1 cellular context compared by ENCODE assay signal in the genomic region with DNA sequence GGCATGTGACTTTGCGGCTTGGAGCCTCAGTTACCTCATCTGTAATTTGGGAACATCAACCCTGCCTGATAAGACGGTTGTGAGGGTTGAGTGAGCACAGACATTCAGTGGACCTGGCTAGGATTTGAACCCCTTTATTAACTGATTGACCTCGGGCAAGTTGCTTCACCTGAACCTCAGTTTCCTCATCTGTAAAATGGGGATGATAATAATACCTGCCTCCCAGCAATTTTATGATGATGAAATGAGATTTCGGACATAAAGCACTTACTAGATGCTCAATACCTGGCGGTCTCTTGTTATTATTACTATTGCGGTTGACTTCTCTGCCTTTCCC.
TF ChIP-seq lines count a peak whose summit lies in the region.

No MANE protein-coding gene starts in this region.

TF ChIP-seq in H1, 55 proteins besides CTCF, POLR2A, EP300 and RAD21:
- 0 out of 2 replicates have a peak, but pooled peaks have one; percentile 29 for TF ChIP-seq KDM1A (IDR thresholded peaks at IDR 0.05; ENCODE audit: borderline replicate concordance, low read length)
- no peak for TF ChIP-seq TBP (IDR thresholded peaks at IDR 0.05; ENCODE audit: low read depth, low read length)
